ENCODE assay signal across 8 cellular contexts in genomic region chr22:49827307-49827852, GRCh38. TPM values are rescaled to one million over a fixed set of nuclear protein-coding genes. Genes with fewer than 3 reads are reported as not detected.
DNase-seq lines count a peak whose midpoint lies in the region; ATAC-seq and TF ChIP-seq lines count a peak whose summit lies in the region.

No MANE protein-coding gene starts in this region.

- CTCF ChIA-PET in Panc1 (lab: Charles Lee), result no interaction called here

- H3K4me3 ChIP-seq in Panc1 (ENCODE audit: low read depth in 2 of 2, low read length in 2 of 2) (peak overlapping the region; percentile 64 to 66; a peak in 3 of 4 replicates), ovary (peak overlapping the region; percentile 69)

- no peak for TF ChIP-seq EP300 in ovary (IDR thresholded peaks at IDR 0.05)

- peaks cover 3% of the 10 kb centered on the region; the same call in 1 of the 2 replicates for H3K36me3 ChIP-seq in Panc1 (ENCODE audit: control insufficient read depth, insufficient read depth, low read length)
- H3K36me3 ChIP-seq in ovary, result no peaks in the 10 kb centered on the region

- intact Hi-C loops in Panc1 (cut with micrococcal nuclease; ENCODE audit: unreplicated experiment) (no loop called here), ovary (cut with DNase I) (loop anchor here in 1 of 4 donors (10.0 kb wide), 1 partner anchor 53 kb away; no protein-coding TSS in a partner anchor)

- TF ChIP-seq POLR2A in ovary (IDR thresholded peaks at IDR 0.05), result no peak

- in situ Hi-C loops in Panc1 (cut with HindIII; ENCODE audit: low pct_unique_long_range_greater_than_20kb, low sequenced_read_pairs), result no loop called here

- DNase-seq in NCI-H2227 (lab: John Stamatoyannopoulos, UW; ENCODE audit: unreplicated experiment), result peak; percentile 44
- DNase-seq in NCI-H2227 treated with DMSO at 0.1 percent for 48 hours (lab: John Stamatoyannopoulos, UW), result no peak
- no peak for DNase-seq in Panc1 (ENCODE audit: low read depth, low spot score)
- DNase-seq in epithelial cell of prostate (ENCODE audit: low read depth, low spot score), result no peak
- DNase-seq in ovary, result peak in 1 of 5 donors; percentile 53

- no TSS peak for BruUV-seq in Panc1 (replicated peaks; lab: Mats Ljungman, UMichigan)

- H3K27ac ChIP-seq in Panc1 (ENCODE audit: low read length) (no peak overlapping the region), epithelial cell of prostate (peak overlapping the region; percentile 64), ovary (peak overlapping the region; percentile 87 to 97)

- H3K27me3 ChIP-seq in Panc1 (ENCODE audit: control insufficient read depth, insufficient read depth, low read length) (no peaks in the 10 kb centered on the region), ovary (no peaks in the 10 kb centered on the region)

- H3K4me1 ChIP-seq in Panc1 (ENCODE audit: control insufficient read depth, insufficient read depth, low read length), result peaks cover 6% of the 10 kb centered on the region; the same call in 1 of the 2 replicates
- H3K4me1 ChIP-seq in ovary (ENCODE audit: insufficient read depth), result peaks cover 26% of the 10 kb centered on the region

- ATAC-seq in Panc1, result peak; percentile 54
- ATAC-seq in HG02840 (IDR thresholded peaks at IDR 0.05; ENCODE audit: low FRiP score, unreplicated experiment), result no peak
- no peak for ATAC-seq in GM18873 (IDR thresholded peaks at IDR 0.05; ENCODE audit: low FRiP score, unreplicated experiment)
- ATAC-seq in HG02763 (IDR thresholded peaks at IDR 0.05; ENCODE audit: unreplicated experiment), result no peak

- 0 to 2% (median 1%) methylated on average over 21 to 103 of the region's 104 CpGs for WGBS in ovary, 3 donors

- TF ChIP-seq CTCF in Panc1 (IDR thresholded peaks at IDR 0.05), result no peak
- no peak for TF ChIP-seq CTCF in ovary (IDR thresholded peaks at IDR 0.05)

- H3K9me3 ChIP-seq in Panc1 (ENCODE audit: control insufficient read depth, insufficient read depth, low read depth, low read length), result no peaks in the 10 kb centered on the region
- H3K9me3 ChIP-seq in ovary, result no peaks in the 10 kb centered on the region

- POLR2A ChIA-PET in Panc1 (lab: Charles Lee), result no interaction called here

RNA-seq across cellular contexts. Expression of gene BRD1, which starts 0.3 kb away (rescaled TPM):
- total RNA-seq in Panc1 (2021; ENCODE audit: unreplicated experiment) (24.0 TPM), ovary (10 to 100 TPM; 27.3 to 45.6 (median 40.2) TPM)
- polyA plus RNA-seq in Panc1 (2012; ENCODE audit: insufficient read length), result 22.1 TPM
- polyA plus RNA-seq in ovary, result 10 to 100 TPM; 13.6 to 33.4 TPM

RNA-seq across cellular contexts. Expression of gene ZBED4, which starts 26.3 kb away (rescaled TPM):
- 17.3 TPM for total RNA-seq in Panc1 (2021; ENCODE audit: unreplicated experiment)
- polyA plus RNA-seq in Panc1 (2012; ENCODE audit: insufficient read length), result 11.6 TPM
- total RNA-seq in ovary, result 1 to 10 TPM; 5.8 to 9.6 (median 8.5) TPM
- polyA plus RNA-seq in ovary, result 1 to 10 TPM; 3.5 to 4.8 TPM
